In genomic region chr6:117552618-117553017, GRCh38 we compare ENCODE assay signal across 18 cellular contexts.
"Had no signal": no experiment of that assay in that cellular context is flagged by ENCODE, and none has a peak within 500 bp of the region (broad histone marks: within the 10 kb centered on the region; RNA-seq: fewer than 3 reads in every experiment).

No MANE protein-coding gene starts in this region.

- H3K27me3 ChIP-seq: cardiac muscle cell, dorsolateral prefrontal cortex, upper lobe of left lung had no signal

- H3K4me3 ChIP-seq: cardiac muscle cell, dorsolateral prefrontal cortex, skin epidermis, upper lobe of left lung had no signal

- ATAC-seq: activated CD4-positive, alpha-beta T cell treated with anti-CD3 and anti-CD28 coated beads for 36 hours; activated CD8-positive, alpha-beta memory T cell treated with anti-CD3 and anti-CD28 coated beads, Interleukin-2, amount 10 ng/mL, durations not matched to agents 7 days and 5 days; activated naive CD8-positive, alpha-beta T cell treated with anti-CD3 and anti-CD28 coated beads, Interleukin-2, amount 50 U/mL, for 24 hours; left lobe of liver; natural killer cell; stimulated activated naive CD8-positive, alpha-beta T cell treated with anti-CD3 and anti-CD28 coated beads, Interleukin-15, amount 100 ng/mL, for 72 hours had no signal

- H3K36me3 ChIP-seq: cardiac muscle cell had no signal

- DNase-seq: activated CD4-positive, alpha-beta memory T cell treated with anti-CD3 and anti-CD28 coated beads for 36 hours; activated CD4-positive, alpha-beta T cell treated with anti-CD3 and anti-CD28 coated beads for 36 hours; activated CD8-positive, alpha-beta memory T cell treated with anti-CD3 and anti-CD28 coated beads, Interleukin-2, amount 10 ng/mL, durations not matched to agents 7 days and 5 days; activated naive CD4-positive, alpha-beta T cell treated with anti-CD3 and anti-CD28 coated beads for 36 hours; activated naive CD8-positive, alpha-beta T cell treated with anti-CD3 and anti-CD28 coated beads, Interleukin-2, amount 50 U/mL, for 24 hours; activated T-cell treated with anti-CD3 and anti-CD28 coated beads, Interleukin-2, amount 50 U/mL, for 1 hour; dorsolateral prefrontal cortex; erythroblast; islet precursor cell; mammary epithelial cell; natural killer cell; posterior cingulate gyrus; retina; stimulated activated naive CD8-positive, alpha-beta T cell treated with anti-CD3 and anti-CD28 coated beads, Interleukin-15, amount 100 ng/mL, for 72 hours; upper lobe of left lung had no signal

- H3K27ac ChIP-seq: cardiac muscle cell, dorsolateral prefrontal cortex, skin epidermis, upper lobe of left lung had no signal

- H3K9me3 ChIP-seq: upper lobe of left lung had no signal
